ENCODE assay signal across 8 cellular contexts in genomic region chr1:215567491-215568286, GRCh38. TPM values are rescaled to one million over a fixed set of nuclear protein-coding genes. Genes with fewer than 3 reads are reported as not detected.
A peak's percentile ranks its signal among the peaks of the same experiment; 100 is the strongest.
DNase-seq lines count a peak whose midpoint lies in the region; ATAC-seq, FAIRE-seq and TF ChIP-seq lines count a peak whose summit lies in the region.

No MANE protein-coding gene starts in this region.

- POLR2A ChIA-PET in activated naive CD8-positive, alpha-beta T cell treated with anti-CD3 and anti-CD28 coated beads, Interleukin-2, amount 10 ng/mL, durations not matched to agents 7 days and 5 days (lab: Charles Lee): interaction anchor here (1.1 kb wide), 1 partner anchor 26 kb away, joined by 3 read pairs; no protein-coding TSS in a partner anchor

- H2AFZ ChIP-seq in DND-41 (ENCODE audit: low read depth, low read length): peak overlapping the region; percentile 92

- H3K4me3 Mint-ChIP-seq in activated naive CD8-positive, alpha-beta T cell treated with anti-CD3 and anti-CD28 coated beads, Interleukin-2, amount 10 ng/mL, durations not matched to agents 7 days and 5 days: peak overlapping the region; percentile 81

- no peaks in the 10 kb centered on the region for H4K20me1 ChIP-seq in DND-41 (ENCODE audit: insufficient read depth, low read length)

- H3K36me3 ChIP-seq in DND-41 (ENCODE audit: insufficient read depth, low read length) (no peaks in the 10 kb centered on the region), cardiac muscle cell (no peaks in the 10 kb centered on the region), pancreas (no peaks in the 10 kb centered on the region)

- WGBS in pancreas, 2 donors: 0 to 1% methylated on average over 32 to 63 of the region's 63 CpGs

- H3K9me3 ChIP-seq in DND-41 (ENCODE audit: insufficient read depth, low read length, severe bottlenecking) (no peaks in the 10 kb centered on the region), cardiac muscle cell (ENCODE audit: low read depth) (no peaks in the 10 kb centered on the region), pancreas (no peaks in the 10 kb centered on the region)

- intact Hi-C loops in pancreas (cut with DNase I): no loop called here

- H3K4me3 ChIP-seq in DND-41 (ENCODE audit: low read depth in 1 of 2, low read length in 2 of 2) (peak overlapping the region; percentile 23 to 64; a peak in 3 of 4 replicates), cardiac muscle cell (peak overlapping the region; percentile 83), pancreas (peak overlapping the region; percentile 73 to 87 (median 76))

- ATAC-seq in DND-41 (ENCODE audit: insufficient read depth, low read depth) (peak; percentile 65), GM21528 (IDR thresholded peaks at IDR 0.05; ENCODE audit: low FRiP score, unreplicated experiment) (peak; percentile 69), pancreas (peak; percentile 64 to 74 (median 72))
- peak; percentile 57 for ATAC-seq in activated naive CD8-positive, alpha-beta T cell treated with anti-CD3 and anti-CD28 coated beads, Interleukin-2, amount 10 ng/mL, durations not matched to agents 7 days and 5 days (ENCODE audit: low read depth)

- H3K9me3 Mint-ChIP-seq in activated naive CD8-positive, alpha-beta T cell treated with anti-CD3 and anti-CD28 coated beads, Interleukin-2, amount 10 ng/mL, durations not matched to agents 7 days and 5 days: no peaks in the 10 kb centered on the region

- H3K36me3 Mint-ChIP-seq in activated naive CD8-positive, alpha-beta T cell treated with anti-CD3 and anti-CD28 coated beads, Interleukin-2, amount 10 ng/mL, durations not matched to agents 7 days and 5 days: no peaks in the 10 kb centered on the region

- DNase-seq in DND-41: peak; percentile 39
- DNase-seq in HUDEP-2 (lab: John Stamatoyannopoulos, UW; ENCODE audit: unreplicated experiment in 76 of 76): peak in 42 of 76 experiments; percentile 2 to 66 (median 25)
- DNase-seq in OCI-M1 (lab: John Stamatoyannopoulos, UW): peak; percentile 83
- peak; percentile 60 for DNase-seq in activated naive CD8-positive, alpha-beta T cell treated with anti-CD3 and anti-CD28 coated beads, Interleukin-2, amount 10 ng/mL, durations not matched to agents 7 days and 5 days
- DNase-seq in cardiac muscle cell (ENCODE audit: low read depth in 1 of 2, low spot score in 1 of 2): peak; percentile 55 to 59
- peak in 5 of 6 donors; percentile 53 to 84 (median 54) for DNase-seq in pancreas
- DNase-seq in effector CD4-positive, alpha-beta T cell: no peak

- peaks cover 43% of the 10 kb centered on the region for H3K79me2 ChIP-seq in DND-41 (ENCODE audit: insufficient read depth, low read length)

- TF ChIP-seq CTCF in DND-41 (IDR thresholded peaks at IDR 0.05; ENCODE audit: borderline replicate concordance, extremely low read depth, low read length, poor library complexity, severe bottlenecking) (no peak), cardiac muscle cell (IDR thresholded peaks at IDR 0.05; ENCODE audit: low read depth, low read length) (no peak), pancreas (IDR thresholded peaks at IDR 0.05) (no peak)

- H3K27ac ChIP-seq in DND-41 (ENCODE audit: low read length) (peak overlapping the region; percentile 73), cardiac muscle cell (peak overlapping the region; percentile 89), pancreas (peak overlapping the region; percentile 91 to 96 (median 95))

- no peak for FAIRE-seq in pancreas (lab: Jason Lieb, UNC)

- peak overlapping the region; percentile 69 for H3K9ac ChIP-seq in DND-41 (ENCODE audit: low read depth, low read length)

- H3K27ac Mint-ChIP-seq in activated naive CD8-positive, alpha-beta T cell treated with anti-CD3 and anti-CD28 coated beads, Interleukin-2, amount 10 ng/mL, durations not matched to agents 7 days and 5 days: peak overlapping the region; percentile 50

- H3K4me1 Mint-ChIP-seq in activated naive CD8-positive, alpha-beta T cell treated with anti-CD3 and anti-CD28 coated beads, Interleukin-2, amount 10 ng/mL, durations not matched to agents 7 days and 5 days: peaks cover 15% of the 10 kb centered on the region

- peak overlapping the region; percentile 68 for H3K4me2 ChIP-seq in DND-41 (ENCODE audit: insufficient read depth, low read length)

- H3K27me3 ChIP-seq in DND-41 (ENCODE audit: insufficient read depth, low read length, poor library complexity): no peaks in the 10 kb centered on the region
- H3K27me3 ChIP-seq in cardiac muscle cell: no peaks in the 10 kb centered on the region
- no peaks in the 10 kb centered on the region for H3K27me3 ChIP-seq in pancreas

- H3K4me1 ChIP-seq in DND-41 (ENCODE audit: insufficient read depth, low read length) (peaks cover 20% of the 10 kb centered on the region; the same call in 1 of the 2 replicates), cardiac muscle cell (ENCODE audit: low read depth) (peaks cover 22% of the 10 kb centered on the region), pancreas (peaks cover 21 to 37% (median 21%) of the 10 kb centered on the region in 3 donors)

- peaks cover 21% of the 10 kb centered on the region for H3K27me3 Mint-ChIP-seq in activated naive CD8-positive, alpha-beta T cell treated with anti-CD3 and anti-CD28 coated beads, Interleukin-2, amount 10 ng/mL, durations not matched to agents 7 days and 5 days

RNA-seq across cellular contexts. Expression of gene KCTD3, which starts 0.6 kb away (rescaled TPM):
- 1 to 10 TPM; 3.3 to 3.9 TPM for total RNA-seq in activated naive CD8-positive, alpha-beta T cell treated with anti-CD3 and anti-CD28 coated beads, Interleukin-2, amount 10 ng/mL, durations not matched to agents 7 days and 5 days
- total RNA-seq in cardiac muscle cell (26.6 and 40.8 TPM in 2 replicates), pancreas (10 to 100 TPM; 18.3 to 36.4 (median 24.8) TPM)
- polyA plus RNA-seq in cardiac muscle cell (34.0 and 45.7 TPM in 2 replicates), pancreas (10 to 100 TPM; 20.4 to 34.9 TPM)
